In genomic region chr13:50127726-50128291, GRCh38 we compare ENCODE assay signal across 8 cellular contexts.
DNase-seq lines count a peak whose midpoint lies in the region; ATAC-seq and TF ChIP-seq lines count a peak whose summit lies in the region.

No MANE protein-coding gene starts in this region.

- 57 to 61% methylated on average over 39 of the region's 39 CpGs for WGBS in heart right ventricle, 2 donors

- H3K79me2 ChIP-seq in parathyroid adenoma = no peaks in the 10 kb centered on the region

- peak overlapping the region; percentile 98 for H3K27ac ChIP-seq in CD4-positive, alpha-beta memory T cell (ENCODE audit: low read depth, low read length)
- peak overlapping the region in 9 of 10 donors; percentile 94 to 100 (median 100) for H3K27ac ChIP-seq in heart right ventricle
- no peak overlapping the region for H3K27ac ChIP-seq in parathyroid adenoma
- H3K27ac ChIP-seq in caudate nucleus (ENCODE audit: low read depth, low read length) = no peak overlapping the region

- DNase-seq in CD4-positive, alpha-beta memory T cell = peak in 2 of 5 donors; percentile 20 to 41
- DNase-seq in WTC11 (ENCODE audit: low spot score) (peak; percentile 44), heart right ventricle (no peak), NAMALWA (ENCODE audit: low spot score) (no peak), caudate nucleus (lab: John Stamatoyannopoulos, UW) (no peak)

- no peaks in the 10 kb centered on the region for H3K36me3 ChIP-seq in CD4-positive, alpha-beta memory T cell (ENCODE audit: insufficient read depth, low read length)
- H3K36me3 ChIP-seq in heart right ventricle (no peaks in the 10 kb centered on the region), parathyroid adenoma (ENCODE audit: control insufficient read depth, insufficient read depth, low read length) (no peaks in the 10 kb centered on the region)

- peak overlapping the region; percentile 84 to 94 (median 91) for H3K4me3 Mint-ChIP-seq in CD4-positive, alpha-beta memory T cell
- peak overlapping the region; percentile 81 for H3K4me3 Mint-ChIP-seq in WTC11

- H3K27me3 Mint-ChIP-seq in CD4-positive, alpha-beta memory T cell = peaks cover 19 to 40% of the 10 kb centered on the region in 2 donors
- H3K27me3 Mint-ChIP-seq in WTC11 (ENCODE audit: low read depth) = peaks cover 82% of the 10 kb centered on the region

- TF ChIP-seq CTCF in WTC11 (IDR thresholded peaks at IDR 0.05) = no peak
- TF ChIP-seq CTCF in heart right ventricle (IDR thresholded peaks at IDR 0.05) = no peak
- TF ChIP-seq CTCF in parathyroid adenoma (IDR thresholded peaks at IDR 0.05) = no peak

- CTCF ChIA-PET in CD4-positive, alpha-beta memory T cell (lab: Charles Lee; ENCODE audit: partially characterized antibody) = interaction anchor here (1.2 to 13.5 kb wide), 7 partner anchors 45 to 784 kb away, joined by 3 to 252 read pairs (median 5); partner anchors contain the start of gene TRIM13
- CTCF ChIA-PET in WTC11 (lab: Charles Lee) = interaction anchor here (0.7 to 6.3 kb wide), 7 partner anchors 46 to 389 kb away, joined by 3 to 49 read pairs (median 10); partner anchors contain the start of genes SPRYD7 and TRIM13

- H3K9me3 Mint-ChIP-seq in CD4-positive, alpha-beta memory T cell = peaks cover 0 to 10% (median 2%) of the 10 kb centered on the region in 8 donors
- no peaks in the 10 kb centered on the region for H3K9me3 Mint-ChIP-seq in WTC11

- H3K9ac ChIP-seq in parathyroid adenoma = no peak overlapping the region

- H3K27me3 ChIP-seq in CD4-positive, alpha-beta memory T cell (ENCODE audit: insufficient read depth, low read length) = peaks cover 31% of the 10 kb centered on the region
- H3K27me3 ChIP-seq in heart right ventricle (peaks cover 0 to 49% (median 27%) of the 10 kb centered on the region in 7 donors), parathyroid adenoma (ENCODE audit: control insufficient read depth, insufficient read depth, low read length) (peaks cover 9% of the 10 kb centered on the region)

- H3K4me1 Mint-ChIP-seq in CD4-positive, alpha-beta memory T cell = peaks cover 39 to 79% (median 60%) of the 10 kb centered on the region in 4 donors
- H3K4me1 Mint-ChIP-seq in WTC11 = peaks cover 65% of the 10 kb centered on the region

- POLR2A ChIA-PET in CD4-positive, alpha-beta memory T cell (lab: Charles Lee; ENCODE audit: partially characterized antibody) = interaction anchor here (0.9 to 14.7 kb wide), 19 partner anchors 10 to 1595 kb away, joined by 3 to 648 read pairs (median 11); partner anchors contain the start of genes CAB39L, RCBTB2, RNASEH2B and SETDB2
- POLR2A ChIA-PET in WTC11 (lab: Charles Lee) = interaction anchor here (1.1 to 2.2 kb wide), 2 partner anchors 45 to 130 kb away, joined by 7 to 8 read pairs; partner anchors contain the start of gene TRIM13

- H3K9me3 ChIP-seq in CD4-positive, alpha-beta memory T cell (ENCODE audit: control insufficient read depth in 1 of 2, low read length in 2 of 2) = no peaks in the 10 kb centered on the region
- no peaks in the 10 kb centered on the region for H3K9me3 ChIP-seq in heart right ventricle
- no peaks in the 10 kb centered on the region for H3K9me3 ChIP-seq in parathyroid adenoma (ENCODE audit: control insufficient read depth, low read length)

- ATAC-seq in WTC11 (no peak; the same call in 1 of the 2 replicates), heart right ventricle (no peak), GM21723 (IDR thresholded peaks at IDR 0.05; ENCODE audit: unreplicated experiment) (no peak), HG02763 (IDR thresholded peaks at IDR 0.05; ENCODE audit: unreplicated experiment) (no peak)

- peaks cover 77% of the 10 kb centered on the region for H3K4me1 ChIP-seq in CD4-positive, alpha-beta memory T cell (ENCODE audit: insufficient read depth, low read length)
- H3K4me1 ChIP-seq in heart right ventricle = peaks cover 2 to 69% (median 46%) of the 10 kb centered on the region in 9 donors
- H3K4me1 ChIP-seq in parathyroid adenoma = peaks cover 3% of the 10 kb centered on the region

- peak overlapping the region; percentile 88 for H3K4me2 ChIP-seq in parathyroid adenoma (ENCODE audit: low read length)

- no peak overlapping the region for H2AFZ ChIP-seq in parathyroid adenoma

- peak overlapping the region; percentile 26 to 92 for H3K4me3 ChIP-seq in CD4-positive, alpha-beta memory T cell (ENCODE audit: low read length in 2 of 2)
- H3K4me3 ChIP-seq in heart right ventricle (peak overlapping the region in 9 of 10 donors; percentile 22 to 97 (median 90)), parathyroid adenoma (ENCODE audit: low read depth, low read length) (peak overlapping the region; percentile 20)

- intact Hi-C loops in CD4-positive, alpha-beta memory T cell (cut with micrococcal nuclease) = loop anchor here (5.0 to 10.0 kb wide), 4 partner anchors 129 to 1454 kb away; partner anchors contain the start of genes CAB39L, INTS6, SETDB2 and WDFY2
- intact Hi-C loops in heart right ventricle (cut with DNase I) = loop anchor here in 5 of 10 donors (5.0 to 10.0 kb wide), 5 partner anchors 46 to 567 kb away; partner anchors contain the start of gene TRIM13 (in 4 of the 5)

- H3K27ac Mint-ChIP-seq in CD4-positive, alpha-beta memory T cell = peak overlapping the region; percentile 37 to 99 (median 97)
- H3K27ac Mint-ChIP-seq in WTC11 = no peak overlapping the region

- peaks cover 0 to 19% of the 10 kb centered on the region in 2 donors for H3K36me3 Mint-ChIP-seq in CD4-positive, alpha-beta memory T cell
- H3K36me3 Mint-ChIP-seq in WTC11 = no peaks in the 10 kb centered on the region

TF ChIP-seq in WTC11, 78 proteins besides CTCF, POLR2A, EP300 and RAD21:
- TF ChIP-seq FOXK1 (CRISPR knock-in tag; IDR thresholded peaks at IDR 0.05) = 0 out of 2 replicates have a peak, but pooled peaks have one; percentile 17
- no peak for TF ChIP-seq FOXP1 (CRISPR knock-in tag; IDR thresholded peaks at IDR 0.05; ENCODE audit: borderline replicate concordance)
- no peak for TF ChIP-seq CREM (CRISPR knock-in tag; IDR thresholded peaks at IDR 0.05)

Comparison
In these comparisons a context has a peak if more than half of its experiments do, and no peak if none do; other contexts are left out.
1. H3K27ac ChIP-seq: peak in CD4-positive, alpha-beta memory T cell (single experiment) and heart right ventricle (9 of 10); none in parathyroid adenoma (single experiment) and caudate nucleus (single experiment).
2. H3K4me3 ChIP-seq: peak in every context shown above with its lines; median percentile 90 in heart right ventricle; 59 in CD4-positive, alpha-beta memory T cell; 20 in parathyroid adenoma.